34 cellular contexts compared by ENCODE assay signal in genomic region chr2:85763831-85764230, GRCh38. TPM values are rescaled to one million over a fixed set of nuclear protein-coding genes. Genes with fewer than 3 reads are reported as not detected.
A peak's percentile ranks its signal among the peaks of the same experiment; 100 is the strongest.
DNase-seq lines count a peak whose midpoint lies in the region; ATAC-seq and TF ChIP-seq lines count a peak whose summit lies in the region.
"Had no signal": no experiment of that assay in that cellular context is flagged by ENCODE, and none has a peak within 500 bp of the region (broad histone marks: within the 10 kb centered on the region; RNA-seq: fewer than 3 reads in every experiment).

No MANE protein-coding gene starts in this region.

- H3K4me3 ChIP-seq in right cardiac atrium (ENCODE audit: low read length) (no peak overlapping the region), heart right ventricle (no peak overlapping the region), mesendoderm (ENCODE audit: low read length) (no peak overlapping the region)
- H3K4me3 ChIP-seq: esophagus muscularis mucosa, GM12878, hepatocyte, left lung, pancreas, smooth muscle cell, upper lobe of left lung had no signal

- H3K9me3 ChIP-seq in right cardiac atrium (ENCODE audit: control insufficient read depth, low read length) (no peaks in the 10 kb centered on the region), heart right ventricle (no peaks in the 10 kb centered on the region)
- H3K9me3 ChIP-seq: Caco-2, esophagus muscularis mucosa, left lung, pancreas, SK-N-SH, upper lobe of left lung had no signal

- H3K9ac ChIP-seq in mesendoderm (ENCODE audit: low read length): no peak overlapping the region
- H3K9ac ChIP-seq: SK-N-SH had no signal

- intact Hi-C loops in right cardiac atrium (cut with DNase I) (no loop called here), heart right ventricle (cut with DNase I) (no loop called here), left colon (cut with DNase I, micrococcal nuclease) (no loop called here)

- H2BK120ac ChIP-seq in mesendoderm (ENCODE audit: low read depth, low read length): no peak overlapping the region

- H3K27ac Mint-ChIP-seq in natural killer cell treated with Interleukin-12 subunit alpha and Interleukin-12 subunit beta and Interleukin-15 and Interleukin-18, amount 100 ng/mL, for 72 hours: no peak overlapping the region
- H3K27ac Mint-ChIP-seq: activated CD4-positive, alpha-beta T cell treated with anti-CD3 and anti-CD28 coated beads for 36 hours; activated naive CD8-positive, alpha-beta T cell; naive thymus-derived CD4-positive, alpha-beta T cell had no signal

- H3K23ac ChIP-seq in mesendoderm (ENCODE audit: low read length): peak overlapping the region; percentile 45

- peak overlapping the region; percentile 1 for H3K27ac ChIP-seq in right cardiac atrium (ENCODE audit: low read length)
- peak overlapping the region in 2 of 10 donors; percentile 21 to 43 for H3K27ac ChIP-seq in heart right ventricle
- H3K27ac ChIP-seq in VCaP: peak overlapping the region; percentile 7; the same call in 1 of the 2 replicates
- H3K27ac ChIP-seq in mesendoderm (ENCODE audit: low read depth, low read length): no peak overlapping the region
- H3K27ac ChIP-seq: esophagus muscularis mucosa, foreskin keratinocyte, hepatocyte, left lung, pancreas, RWPE1 had no signal

- no peaks in the 10 kb centered on the region for H3K79me2 ChIP-seq in mesendoderm (ENCODE audit: control insufficient read depth, insufficient read depth, low read length)
- H3K79me2 ChIP-seq: hepatocyte had no signal

- no peak overlapping the region for H4K8ac ChIP-seq in mesendoderm (ENCODE audit: low read depth, low read length)

- peak; percentile 16 to 74 (median 64) for DNase-seq in right cardiac atrium
- DNase-seq in heart right ventricle: no peak
- DNase-seq in mesendoderm: no peak
- no peak for DNase-seq in left colon
- DNase-seq in natural killer cell treated with Interleukin-12 subunit alpha and Interleukin-12 subunit beta and Interleukin-15 and Interleukin-18, amount 100 ng/mL, for 72 hours (ENCODE audit: low spot score): no peak
- DNase-seq: activated CD4-positive, alpha-beta T cell treated with anti-CD3 and anti-CD28 coated beads for 36 hours; activated T-cell treated with anti-CD3 and anti-CD28 coated beads for 4 hours; C1 segment of cervical spinal cord; Caco-2; caudate nucleus; EL; foreskin keratinocyte; HFFc6; Karpas-422; midbrain; naive thymus-derived CD4-positive, alpha-beta T cell; NCI-H187; NCI-H226; NCI-H748 treated with DMSO at 0.1 percent for 48 hours; retina; SK-N-SH; stimulated activated CD4-positive, alpha-beta T cell treated with anti-CD3 and anti-CD28 coated beads, Interleukin-1b, Interleukin-23, amount 100 ng/mL, for 48 hours; T-helper 2 cell; upper lobe of left lung had no signal

- no peak overlapping the region for H4K5ac ChIP-seq in mesendoderm (ENCODE audit: low read length)

- H2AK5ac ChIP-seq in mesendoderm (ENCODE audit: low read length): no peak overlapping the region

- WGBS in right cardiac atrium: 66% methylated on average over 16 of the region's 16 CpGs
- 71 to 85% methylated on average over 16 of the region's 16 CpGs for WGBS in heart right ventricle, 2 donors
- no CpG with 5 or more reads among the region's 16 CpGs for WGBS in mesendoderm (ENCODE audit: extremely low coverage, insufficient coverage, low lambda C conversion rate)

- H3K56ac ChIP-seq in mesendoderm (ENCODE audit: low read length): no peak overlapping the region

- peaks cover 28 to 30% of the 10 kb centered on the region in 2 donors for H3K27me3 Mint-ChIP-seq in natural killer cell treated with Interleukin-12 subunit alpha and Interleukin-12 subunit beta and Interleukin-15 and Interleukin-18, amount 100 ng/mL, for 72 hours

- H3K4me3 Mint-ChIP-seq in natural killer cell treated with Interleukin-12 subunit alpha and Interleukin-12 subunit beta and Interleukin-15 and Interleukin-18, amount 100 ng/mL, for 72 hours: no peak overlapping the region
- H3K4me3 Mint-ChIP-seq: activated CD4-positive, alpha-beta T cell treated with anti-CD3 and anti-CD28 coated beads for 36 hours; activated naive CD8-positive, alpha-beta T cell; HFFc6 had no signal

- no peaks in the 10 kb centered on the region for H3K36me3 Mint-ChIP-seq in natural killer cell treated with Interleukin-12 subunit alpha and Interleukin-12 subunit beta and Interleukin-15 and Interleukin-18, amount 100 ng/mL, for 72 hours
- H3K36me3 Mint-ChIP-seq: activated naive CD8-positive, alpha-beta T cell; naive thymus-derived CD4-positive, alpha-beta T cell had no signal

- H3K4me1 Mint-ChIP-seq in natural killer cell treated with Interleukin-12 subunit alpha and Interleukin-12 subunit beta and Interleukin-15 and Interleukin-18, amount 100 ng/mL, for 72 hours (ENCODE audit: low read depth in 2 of 2): no peaks in the 10 kb centered on the region
- H3K4me1 Mint-ChIP-seq: activated CD4-positive, alpha-beta T cell treated with anti-CD3 and anti-CD28 coated beads for 36 hours had no signal

- H3K4me1 ChIP-seq in right cardiac atrium (ENCODE audit: control insufficient read depth, insufficient read depth, low read length) (peaks cover 69% of the 10 kb centered on the region), heart right ventricle (peaks cover 12 to 92% (median 74%) of the 10 kb centered on the region in 9 donors), mesendoderm (ENCODE audit: control insufficient read depth, low read depth, low read length) (peaks cover 13% of the 10 kb centered on the region)
- H3K4me1 ChIP-seq: Caco-2, foreskin keratinocyte had no signal

- H3K9me3 Mint-ChIP-seq in natural killer cell treated with Interleukin-12 subunit alpha and Interleukin-12 subunit beta and Interleukin-15 and Interleukin-18, amount 100 ng/mL, for 72 hours: no peaks in the 10 kb centered on the region
- H3K9me3 Mint-ChIP-seq: HFFc6 had no signal

- no peak overlapping the region for H3K4me2 ChIP-seq in mesendoderm (ENCODE audit: low read length)
- H3K4me2 ChIP-seq: hepatocyte, SK-N-SH, smooth muscle cell had no signal

- H2BK15ac ChIP-seq in mesendoderm (replicated peaks; ENCODE audit: low read depth): no peak overlapping the region

- H3K27me3 ChIP-seq in right cardiac atrium (ENCODE audit: control insufficient read depth, insufficient read depth): no peaks in the 10 kb centered on the region
- peaks cover 0 to 18% (median 0%) of the 10 kb centered on the region in 7 donors for H3K27me3 ChIP-seq in heart right ventricle
- H3K27me3 ChIP-seq in mesendoderm (ENCODE audit: insufficient read depth, low read length, poor library complexity): no peaks in the 10 kb centered on the region
- H3K27me3 ChIP-seq: esophagus muscularis mucosa, pancreas, upper lobe of left lung had no signal

- ATAC-seq in right cardiac atrium (no peak), heart right ventricle (no peak), left colon (no peak), HG03108 (IDR thresholded peaks at IDR 0.05; ENCODE audit: unreplicated experiment) (no peak)
- no peak for ATAC-seq in natural killer cell treated with Interleukin-12 subunit alpha and Interleukin-12 subunit beta and Interleukin-15 and Interleukin-18, amount 100 ng/mL, for 72 hours
- ATAC-seq: activated CD4-positive, alpha-beta T cell treated with anti-CD3 and anti-CD28 coated beads for 36 hours; foreskin keratinocyte; GM12878; left lung; naive thymus-derived CD4-positive, alpha-beta T cell; pancreas had no signal

- H3K36me3 ChIP-seq in heart right ventricle (peaks cover 0 to 43% (median 0%) of the 10 kb centered on the region in 9 donors), mesendoderm (ENCODE audit: control insufficient read depth, insufficient read depth, low read length) (no peaks in the 10 kb centered on the region)
- H3K36me3 ChIP-seq: pancreas had no signal

- no peaks in the 10 kb centered on the region for H3K79me1 ChIP-seq in mesendoderm (ENCODE audit: low read length)

- no peak for TF ChIP-seq CTCF in heart right ventricle (IDR thresholded peaks at IDR 0.05)
- TF ChIP-seq CTCF in VCaP (conservative IDR thresholded peaks at IDR 0.05): no peak

- H2BK5ac ChIP-seq in mesendoderm (ENCODE audit: low read length): no peak overlapping the region

- no peak overlapping the region for H3K4ac ChIP-seq in mesendoderm (ENCODE audit: low read depth, low read length)

- no peak overlapping the region for H3K18ac ChIP-seq in mesendoderm (ENCODE audit: low read length)

RNA-seq across cellular contexts. Expression of gene ATOH8, which starts 10.0 kb away (rescaled TPM):
- 10 to 100 TPM; 35.7 to 55.5 (median 45.7) TPM for total RNA-seq in right cardiac atrium
- polyA plus RNA-seq in right cardiac atrium: 57.8 TPM
- total RNA-seq in heart right ventricle: 10 to 100 TPM in 9 of 10 donors, 1 to 10 TPM in 1; 8.7 to 33.4 (median 15.2) TPM
- 10 to 100 TPM; 35.2 to 45.9 TPM for polyA plus RNA-seq in heart right ventricle
- polyA plus RNA-seq in mesendoderm (2013, experiment 1 of 2): 0.37 TPM
- polyA plus RNA-seq in mesendoderm (2013, experiment 2 of 2): 0.39 TPM
- 1 to 10 TPM; 3.4 to 4.6 TPM for total RNA-seq in left colon
- total RNA-seq in natural killer cell treated with Interleukin-12 subunit alpha and Interleukin-12 subunit beta and Interleukin-15 and Interleukin-18, amount 100 ng/mL, for 72 hours: not detected
- total RNA-seq: activated CD4-positive, alpha-beta T cell treated with anti-CD3 and anti-CD28 coated beads for 36 hours; Caco-2; foreskin keratinocyte; GM12878 had no signal
- polyA plus RNA-seq: foreskin keratinocyte; naive thymus-derived CD4-positive, alpha-beta T cell had no signal

Comparison
In these comparisons a context has a peak if more than half of its experiments do, and no peak if none do; other contexts are left out.
1. DNase-seq: peak in right cardiac atrium (3 of 3); none in heart right ventricle (0 of 2), mesendoderm (single experiment), left colon (0 of 2) and natural killer cell treated with Interleukin-12 subunit alpha and Interleukin-12 subunit beta and Interleukin-15 and Interleukin-18, amount 100 ng/mL, for 72 hours (single experiment).